22 cellular contexts compared by ENCODE assay signal in the genomic region with DNA sequence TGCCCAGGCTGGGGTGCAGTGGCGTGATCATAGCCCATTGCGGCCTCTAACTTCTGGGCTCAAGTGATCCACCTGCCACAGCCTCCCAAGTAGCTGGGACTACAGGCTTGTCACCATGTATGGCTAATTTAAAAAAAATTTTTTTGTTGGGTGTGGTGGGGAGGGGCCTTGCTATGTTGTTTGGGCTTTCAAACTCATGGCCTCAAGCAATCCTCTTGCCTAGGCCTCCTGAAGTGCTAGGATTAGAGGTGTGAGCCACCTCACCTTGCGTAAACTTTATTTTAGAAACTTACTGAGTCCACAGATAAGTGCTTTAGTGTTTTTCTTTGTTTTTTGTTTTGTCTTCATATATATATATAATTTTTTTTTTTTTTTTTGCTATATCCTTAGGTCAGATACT. TPM values are rescaled to one million over a fixed set of nuclear protein-coding genes. Genes with fewer than 3 reads are reported as not detected.
DNase-seq lines count a peak whose midpoint lies in the region; ATAC-seq and TF ChIP-seq lines count a peak whose summit lies in the region.
"Had no signal": no experiment of that assay in that cellular context is flagged by ENCODE, and none has a peak within 500 bp of the region (broad histone marks: within the 10 kb centered on the region; RNA-seq: fewer than 3 reads in every experiment).

No MANE protein-coding gene starts in this region.

- no TSS peak for BruUV-seq in PC-3 (replicated peaks; lab: Mats Ljungman, UMichigan)

- H3K4me1 ChIP-seq in HEK293 (ENCODE audit: control insufficient read depth, insufficient read depth, low read length) (peaks cover 15% of the 10 kb centered on the region), PC-3 (ENCODE audit: insufficient read depth, low read length) (peaks cover 9% of the 10 kb centered on the region), mesendoderm (ENCODE audit: control insufficient read depth, low read depth, low read length) (peaks cover 3% of the 10 kb centered on the region)
- H3K4me1 ChIP-seq: BE2C, BLaER1 had no signal

- H2AK5ac ChIP-seq in mesendoderm (ENCODE audit: low read length): no peak overlapping the region

- H3K4me2 ChIP-seq in PC-3 (ENCODE audit: low read length): no peak overlapping the region
- no peak overlapping the region for H3K4me2 ChIP-seq in mesendoderm (ENCODE audit: low read length)
- H3K4me2 ChIP-seq: BLaER1 had no signal

- no peak overlapping the region for H2BK15ac ChIP-seq in mesendoderm (replicated peaks; ENCODE audit: low read depth)

- H3K79me2 ChIP-seq in PC-3 (ENCODE audit: low read length) (peaks cover 85% of the 10 kb centered on the region), mesendoderm (ENCODE audit: control insufficient read depth, insufficient read depth, low read length) (peaks cover 13% of the 10 kb centered on the region)

- CTCF ChIA-PET in HEK293 (lab: Yijun Ruan, JAX): interaction anchor here (1.4 to 2.3 kb wide), 2 partner anchors 8 to 10 kb away, joined by 4 to 12 read pairs; no protein-coding TSS in a partner anchor
- CTCF ChIA-PET in PC-3 (lab: Charles Lee): no interaction called here

- DNase-seq in PC-3 (peak; percentile 49), mesendoderm (peak; percentile 57), cerebellum (ENCODE audit: low spot score) (no peak)
- DNase-seq: 8988T; ACHN; BE2C; C1 segment of cervical spinal cord; CD4-positive, alpha-beta memory T cell; CD4-positive, CD25-positive, alpha-beta regulatory T cell; CD8-positive, alpha-beta memory T cell; COR-L47; DMS 273 treated with DMSO at 0.1 percent for 48 hours; DMS153; DMS53; DMS79; DND-41; EL; GF-D8 had no signal

- no peak overlapping the region for H3K9ac ChIP-seq in PC-3 (ENCODE audit: low read length)
- H3K9ac ChIP-seq in mesendoderm (ENCODE audit: low read length): no peak overlapping the region
- H3K9ac ChIP-seq: BLaER1 had no signal

- no peak overlapping the region for H2BK120ac ChIP-seq in mesendoderm (ENCODE audit: low read depth, low read length)

- no peak overlapping the region for H3K56ac ChIP-seq in mesendoderm (ENCODE audit: low read length)

- H3K27ac ChIP-seq in HEK293 (ENCODE audit: extremely low read depth, low read depth, low read length): no peak overlapping the region
- no peak overlapping the region for H3K27ac ChIP-seq in PC-3 (ENCODE audit: low read length)
- no peak overlapping the region for H3K27ac ChIP-seq in mesendoderm (ENCODE audit: low read depth, low read length)
- H3K27ac ChIP-seq: BLaER1 had no signal

- H3K9me3 ChIP-seq in HEK293 (ENCODE audit: control insufficient read depth, insufficient read depth, low read depth, low read length): no peaks in the 10 kb centered on the region
- H3K9me3 ChIP-seq in PC-3 (ENCODE audit: low read length): no peaks in the 10 kb centered on the region
- H3K9me3 ChIP-seq: BE2C, BLaER1 had no signal

- H3K4me3 ChIP-seq in HEK293 (ENCODE audit: low read depth, low read length): no peak overlapping the region
- no peak overlapping the region for H3K4me3 ChIP-seq in PC-3 (ENCODE audit: low read length)
- H3K4me3 ChIP-seq in mesendoderm (ENCODE audit: low read length): no peak overlapping the region
- H3K4me3 ChIP-seq: BLaER1 had no signal

- H3K27me3 ChIP-seq in PC-3 (ENCODE audit: low read length) (no peaks in the 10 kb centered on the region), mesendoderm (ENCODE audit: insufficient read depth, low read length, poor library complexity) (no peaks in the 10 kb centered on the region)
- H3K27me3 ChIP-seq: BE2C, BLaER1 had no signal

- ATAC-seq in PC-3 (peak; percentile 41; the same call in 1 of the 2 replicates), HG03565 (IDR thresholded peaks at IDR 0.05; ENCODE audit: unreplicated experiment) (no peak), GM19035 (IDR thresholded peaks at IDR 0.05; ENCODE audit: unreplicated experiment) (no peak)

- no peak overlapping the region for H2BK5ac ChIP-seq in mesendoderm (ENCODE audit: low read length)

- H3F3A ChIP-seq in PC-3 (ENCODE audit: low read length, unreplicated experiment): no peaks in the 10 kb centered on the region

- intact Hi-C loops in PC-3 (cut with micrococcal nuclease): no loop called here

- no peak overlapping the region for H3K4ac ChIP-seq in mesendoderm (ENCODE audit: low read depth, low read length)

- H3K9me2 ChIP-seq in PC-3 (replicated peaks; ENCODE audit: low read length): no peaks in the 10 kb centered on the region

- H3K18ac ChIP-seq in mesendoderm (ENCODE audit: low read length): no peak overlapping the region

- H4K8ac ChIP-seq in mesendoderm (ENCODE audit: low read depth, low read length): no peak overlapping the region

- no CpG with 5 or more reads among the region's 3 CpGs for WGBS in mesendoderm (ENCODE audit: extremely low coverage, insufficient coverage, low lambda C conversion rate)

- no peaks in the 10 kb centered on the region for H4K20me1 ChIP-seq in PC-3 (ENCODE audit: low read length)

- no peak for TF ChIP-seq CTCF in HEK293 (tag by site-specific recombination; IDR thresholded peaks at IDR 0.05)
- TF ChIP-seq CTCF in PC-3 (conservative IDR thresholded peaks at IDR 0.05; ENCODE audit: low read depth, low read length): no peak

- no peak overlapping the region for H3K23ac ChIP-seq in mesendoderm (ENCODE audit: low read length)

- peaks cover 9% of the 10 kb centered on the region for H3K79me1 ChIP-seq in mesendoderm (ENCODE audit: low read length)

- H4K5ac ChIP-seq in mesendoderm (ENCODE audit: low read length): no peak overlapping the region

- H2AFZ ChIP-seq in PC-3 (ENCODE audit: low read length): no peak overlapping the region

- POLR2A ChIA-PET in HEK293 (lab: Yijun Ruan, JAX) (interaction anchor here (0.7 to 2.5 kb wide), 2 partner anchors 9 to 614 kb away, joined by 3 to 12 read pairs; partner anchors contain the start of gene SMAP1), PC-3 (lab: Charles Lee; ENCODE audit: unreplicated experiment) (interaction anchor here (0.5 kb wide), 1 partner anchor 18 kb away, joined by 4 read pairs; no protein-coding TSS in a partner anchor)

- H3K36me3 ChIP-seq in HEK293 (ENCODE audit: control insufficient read depth in 2 of 2, insufficient read depth in 1 of 2, low read length in 2 of 2): no peaks in the 10 kb centered on the region; a peak in 1 of 3 replicates
- H3K36me3 ChIP-seq in PC-3 (ENCODE audit: low read depth, low read length): no peaks in the 10 kb centered on the region
- H3K36me3 ChIP-seq in mesendoderm (ENCODE audit: control insufficient read depth, insufficient read depth, low read length): no peaks in the 10 kb centered on the region
- H3K36me3 ChIP-seq: BE2C had no signal

TF ChIP-seq in HEK293, 187 proteins besides CTCF, POLR2A, EP300 and RAD21:
- TF ChIP-seq ZNF529 (tag by site-specific recombination; IDR thresholded peaks at IDR 0.05; ENCODE audit: insufficient replicate concordance) (no peak), ZNF174 (tag by site-specific recombination; IDR thresholded peaks at IDR 0.05) (no peak), ZNF24 (tag by site-specific recombination; IDR thresholded peaks at IDR 0.05) (no peak), EGR2 (tag by site-specific recombination; IDR thresholded peaks at IDR 0.05; ENCODE audit: low read depth) (no peak), KLF1 (tag by site-specific recombination; IDR thresholded peaks at IDR 0.05) (peak; percentile 60; the same call in 1 of the 2 replicates), YY2 (tag by site-specific recombination; IDR thresholded peaks at IDR 0.05) (no peak)
- TF ChIP-seq, protein P1, sequence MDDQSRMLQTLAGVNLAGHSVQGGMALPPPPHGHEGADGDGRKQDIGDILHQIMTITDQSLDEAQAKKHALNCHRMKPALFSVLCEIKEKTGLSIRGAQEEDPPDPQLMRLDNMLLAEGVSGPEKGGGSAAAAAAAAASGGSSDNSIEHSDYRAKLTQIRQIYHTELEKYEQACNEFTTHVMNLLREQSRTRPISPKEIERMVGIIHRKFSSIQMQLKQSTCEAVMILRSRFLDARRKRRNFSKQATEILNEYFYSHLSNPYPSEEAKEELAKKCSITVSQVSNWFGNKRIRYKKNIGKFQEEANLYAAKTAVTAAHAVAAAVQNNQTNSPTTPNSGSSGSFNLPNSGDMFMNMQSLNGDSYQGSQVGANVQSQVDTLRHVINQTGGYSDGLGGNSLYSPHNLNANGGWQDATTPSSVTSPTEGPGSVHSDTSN (CRISPR knock-in tag; IDR thresholded peaks at IDR 0.05): no peak
TF ChIP-seq in HEK293: peak in this region for 1.

RNA-seq across cellular contexts. Expression of gene SMAP1, which starts 9.1 kb away (rescaled TPM):
- total RNA-seq in PC-3 (2014; rRNA removed): 14.9 and 15.7 TPM in 2 replicates
- polyA plus RNA-seq in mesendoderm (2013, experiment 1 of 2): 33.4 TPM
- polyA plus RNA-seq in mesendoderm (2013, experiment 2 of 2): 35.1 TPM
- total RNA-seq in cerebellum: 43.3 TPM
